ENCODE assay signal across 1 cellular context in genomic region chr22:41308054-41308453, GRCh38.
TF ChIP-seq lines count a peak whose summit lies in the region.

No MANE protein-coding gene starts in this region.

TF ChIP-seq in HepG2, 621 proteins besides CTCF, POLR2A, EP300 and RAD21:
- TF ChIP-seq PATZ1 (CRISPR knock-in tag; IDR thresholded peaks at IDR 0.05), result peak; percentile 29; the same call in 1 of the 2 replicates
- TF ChIP-seq ZBTB7A (CRISPR knock-in tag; IDR thresholded peaks at IDR 0.05), result no peak
- no peak for TF ChIP-seq SP4 (CRISPR knock-in tag; IDR thresholded peaks at IDR 0.05)
- no peak for TF ChIP-seq GABPA (IDR thresholded peaks at IDR 0.05; ENCODE audit: low read depth, low read length)
- TF ChIP-seq GABPA (CRISPR knock-in tag; IDR thresholded peaks at IDR 0.05; ENCODE audit: low read depth), result peak; percentile 15; the same call in 1 of the 2 replicates
- TF ChIP-seq NCOA5 (CRISPR knock-in tag; IDR thresholded peaks at IDR 0.05), result no peak
- no peak for TF ChIP-seq ZNF891 (CRISPR knock-in tag; IDR thresholded peaks at IDR 0.05)
- 0 out of 2 replicates have a peak, but pooled peaks have one; percentile 8 for TF ChIP-seq TAF1 (CRISPR knock-in tag; IDR thresholded peaks at IDR 0.05)
- no peak for TF ChIP-seq ZNF777 (CRISPR knock-in tag; IDR thresholded peaks at IDR 0.05)
- TF ChIP-seq NCOA1 (CRISPR knock-in tag; IDR thresholded peaks at IDR 0.05), result no peak
- no peak for TF ChIP-seq RBFOX2 (IDR thresholded peaks at IDR 0.05; ENCODE audit: low read depth, low read length)
- TF ChIP-seq ZNF746 (CRISPR knock-in tag; IDR thresholded peaks at IDR 0.05), result no peak
- TF ChIP-seq TEAD3 (CRISPR knock-in tag; optimal IDR thresholded peaks at IDR 0.05; ENCODE audit: borderline replicate concordance), result no peak
- TF ChIP-seq ZNF878 (CRISPR knock-in tag; IDR thresholded peaks at IDR 0.05), result no peak
- no peak for TF ChIP-seq PLRG1 (conservative IDR thresholded peaks at IDR 0.05)
- no peak for TF ChIP-seq KLF15 (CRISPR knock-in tag; IDR thresholded peaks at IDR 0.05; ENCODE audit: borderline replicate concordance)
- peak; percentile 50; the same call in 1 of the 2 replicates for TF ChIP-seq TFAP4 (IDR thresholded peaks at IDR 0.05; ENCODE audit: borderline replicate concordance, low read depth)
- TF ChIP-seq SP5 (CRISPR knock-in tag; IDR thresholded peaks at IDR 0.05; ENCODE audit: borderline replicate concordance, low read depth), result no peak
- no peak for TF ChIP-seq ARID5B (CRISPR knock-in tag; IDR thresholded peaks at IDR 0.05)
- TF ChIP-seq ZNF17 (CRISPR knock-in tag; IDR thresholded peaks at IDR 0.05), result no peak
- TF ChIP-seq ETV6 (CRISPR knock-in tag; conservative IDR thresholded peaks at IDR 0.05), result no peak
- TF ChIP-seq ZUFSP (CRISPR knock-in tag; IDR thresholded peaks at IDR 0.05; ENCODE audit: borderline replicate concordance), result no peak
- no peak for TF ChIP-seq ELF4 (CRISPR knock-in tag; IDR thresholded peaks at IDR 0.05; ENCODE audit: borderline replicate concordance)
